16 cellular contexts compared by ENCODE assay signal in the genomic region with DNA sequence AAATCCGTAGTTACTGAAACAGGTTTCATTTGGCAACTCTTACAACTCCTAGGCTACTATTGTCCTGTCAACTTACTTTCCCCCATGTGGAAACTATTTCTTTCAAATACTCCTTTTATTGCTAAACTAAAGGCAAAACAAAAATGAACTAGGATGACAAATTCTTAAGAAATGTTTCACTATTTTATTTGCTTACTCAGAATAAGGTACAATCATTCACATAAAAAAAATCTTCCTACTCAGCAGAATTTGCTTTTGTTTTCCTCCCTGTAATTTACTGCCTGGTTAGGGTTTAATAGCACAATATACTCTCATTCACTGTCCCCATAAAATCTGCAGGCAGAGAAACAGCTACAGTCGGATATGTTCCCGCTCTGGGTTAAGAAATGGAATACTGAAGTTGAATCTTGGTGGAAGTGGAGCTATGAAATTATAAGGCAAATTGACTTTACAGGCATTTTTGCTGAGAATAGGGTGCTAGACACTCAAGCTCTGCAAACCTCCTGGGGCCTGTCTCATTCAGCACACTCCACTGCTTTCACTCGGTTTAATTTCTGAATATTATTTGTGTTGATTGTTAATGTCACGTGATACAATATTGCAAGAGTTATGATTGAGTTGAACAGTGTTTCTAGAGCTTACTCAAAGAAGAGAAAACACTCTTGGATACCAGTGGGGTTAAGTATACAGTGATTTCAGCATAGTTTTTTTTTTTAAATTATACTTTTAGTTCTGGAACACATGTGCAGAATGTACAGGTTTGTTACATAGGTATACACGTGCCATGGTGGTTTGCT. TPM values are rescaled to one million over a fixed set of nuclear protein-coding genes. Genes with fewer than 3 reads are reported as not detected.
DNase-seq lines count a peak whose midpoint lies in the region; ATAC-seq and TF ChIP-seq lines count a peak whose summit lies in the region.
"Had no signal": no experiment of that assay in that cellular context is flagged by ENCODE, and none has a peak within 500 bp of the region (broad histone marks: within the 10 kb centered on the region; RNA-seq: fewer than 3 reads in every experiment).

No MANE protein-coding gene starts in this region.

- H3K4me1 ChIP-seq in breast epithelium (no peaks in the 10 kb centered on the region), PC-3 (ENCODE audit: insufficient read depth, low read length) (peaks cover 13% of the 10 kb centered on the region), prostate gland (replicated peaks) (peaks cover 4% of the 10 kb centered on the region)

- ATAC-seq in PC-3, result peak; percentile 92
- ATAC-seq: GM23338 had no signal

- H3K4me1 Mint-ChIP-seq in MCF 10A (ENCODE audit: insufficient read depth, unreplicated experiment), result peaks cover 11% of the 10 kb centered on the region
- H3K4me1 Mint-ChIP-seq: GM23338 had no signal

- no peaks in the 10 kb centered on the region for H3K79me2 ChIP-seq in PC-3 (ENCODE audit: low read length)

- H3K36me3 ChIP-seq in breast epithelium, result no peaks in the 10 kb centered on the region
- no peaks in the 10 kb centered on the region for H3K36me3 ChIP-seq in PC-3 (ENCODE audit: low read depth, low read length)
- no peaks in the 10 kb centered on the region for H3K36me3 ChIP-seq in prostate gland

- peaks cover 4 to 7% of the 10 kb centered on the region in 2 donors for H3K9me3 ChIP-seq in breast epithelium
- H3K9me3 ChIP-seq in PC-3 (ENCODE audit: low read length), result no peaks in the 10 kb centered on the region
- no peaks in the 10 kb centered on the region for H3K9me3 ChIP-seq in prostate gland

- H3K36me3 Mint-ChIP-seq in MCF 10A (ENCODE audit: insufficient read depth, unreplicated experiment), result no peaks in the 10 kb centered on the region

- TF ChIP-seq CTCF in MCF 10A (IDR thresholded peaks at IDR 0.05; ENCODE audit: unreplicated experiment) (no peak), breast epithelium (IDR thresholded peaks at IDR 0.05) (no peak), PC-3 (conservative IDR thresholded peaks at IDR 0.05; ENCODE audit: low read depth, low read length) (no peak), epithelial cell of esophagus (IDR thresholded peaks at IDR 0.05; ENCODE audit: insufficient read depth, low read depth, low read length, missing control alignments) (no peak), prostate gland (IDR thresholded peaks at IDR 0.05) (no peak)

- H3K4me3 ChIP-seq in breast epithelium (no peak overlapping the region), PC-3 (ENCODE audit: low read length) (peak overlapping the region; percentile 11; the same call in 1 of the 2 replicates), epithelial cell of esophagus (ENCODE audit: low read length) (no peak overlapping the region), prostate gland (no peak overlapping the region)
- H3K4me3 ChIP-seq: GM23338 had no signal

- no peak overlapping the region for H2AFZ ChIP-seq in PC-3 (ENCODE audit: low read length)
- H2AFZ ChIP-seq: GM23338 had no signal

- H3K4me3 Mint-ChIP-seq in MCF 10A (ENCODE audit: unreplicated experiment), result no peak overlapping the region
- H3K4me3 Mint-ChIP-seq: GM23338 had no signal

- WGBS in prostate gland, result 33% methylated on average over 6 of the region's 6 CpGs

- H3K27me3 ChIP-seq in breast epithelium, result no peaks in the 10 kb centered on the region
- no peaks in the 10 kb centered on the region for H3K27me3 ChIP-seq in PC-3 (ENCODE audit: low read length)
- H3K27me3 ChIP-seq in prostate gland (replicated peaks; ENCODE audit: insufficient read depth), result no peaks in the 10 kb centered on the region

- H3F3A ChIP-seq in PC-3 (ENCODE audit: low read length, unreplicated experiment), result no peaks in the 10 kb centered on the region

- POLR2A ChIA-PET in MCF 10A (lab: Yijun Ruan, JAX) (interaction anchor here (0.6 to 1.6 kb wide), 11 partner anchors 21 to 173 kb away, joined by 3 to 10 read pairs (median 4); a partner anchor contains a TSS), PC-3 (lab: Charles Lee; ENCODE audit: unreplicated experiment) (no interaction called here)

- no peaks in the 10 kb centered on the region for H4K20me1 ChIP-seq in PC-3 (ENCODE audit: low read length)

- DNase-seq in MCF 10A (ENCODE audit: unreplicated experiment) (peak; percentile 13), breast epithelium (ENCODE audit: low spot score in 2 of 2) (no peak), PC-3 (peak; percentile 76), epithelial cell of esophagus (ENCODE audit: low read depth) (peak; percentile 6), stromal cell of bone marrow (ENCODE audit: low read depth) (peak; percentile 9), C1 segment of cervical spinal cord (lab: John Stamatoyannopoulos, UW) (no peak), prostate gland (ENCODE audit: low spot score) (no peak), hepatic stellate cell (ENCODE audit: low spot score) (no peak)
- DNase-seq: CD4-positive, CD25-positive, alpha-beta regulatory T cell; DMS53; Karpas-422; NCI-H1930; NCI-H510A treated with DMSO at 0.1 percent for 48 hours; SIG-M5 had no signal

- no peaks in the 10 kb centered on the region for H3K27me3 Mint-ChIP-seq in MCF 10A (ENCODE audit: insufficient read depth, unreplicated experiment)
- H3K27me3 Mint-ChIP-seq: CD4-positive, CD25-positive, alpha-beta regulatory T cell had no signal

- H3K9me2 ChIP-seq in PC-3 (replicated peaks; ENCODE audit: low read length), result no peaks in the 10 kb centered on the region

- no peak overlapping the region for H3K9ac ChIP-seq in PC-3 (ENCODE audit: low read length)

- H3K27ac Mint-ChIP-seq in MCF 10A (ENCODE audit: low read depth, unreplicated experiment), result peak overlapping the region; percentile 82
- H3K27ac Mint-ChIP-seq: CD4-positive, CD25-positive, alpha-beta regulatory T cell; GM23338 had no signal

- H3K4me2 ChIP-seq in PC-3 (ENCODE audit: low read length), result peak overlapping the region; percentile 64
- H3K4me2 ChIP-seq: GM23338 had no signal

- TF ChIP-seq POLR2A in breast epithelium (IDR thresholded peaks at IDR 0.05) (no peak), prostate gland (IDR thresholded peaks at IDR 0.05) (no peak)

- H3K27ac ChIP-seq in breast epithelium (no peak overlapping the region), PC-3 (ENCODE audit: low read length) (no peak overlapping the region), prostate gland (no peak overlapping the region)
- H3K27ac ChIP-seq: 22Rv1 had no signal

- no peaks in the 10 kb centered on the region for H3K9me3 Mint-ChIP-seq in MCF 10A (ENCODE audit: unreplicated experiment)

- BruUV-seq in MCF 10A (replicated peaks; lab: Mats Ljungman, UMichigan), result no TSS peak
- BruUV-seq in PC-3 (replicated peaks; lab: Mats Ljungman, UMichigan), result no TSS peak

- CTCF ChIA-PET in MCF 10A (lab: Yijun Ruan, JAX) (interaction anchor here (0.6 to 1.4 kb wide), 5 partner anchors 10 to 135 kb away, joined by 3 to 6 read pairs (median 5); no protein-coding TSS in a partner anchor), PC-3 (lab: Charles Lee) (no interaction called here)

- intact Hi-C loops in MCF 10A (cut with micrococcal nuclease) (no loop called here), breast epithelium (cut with DNase I; ENCODE audit: low total_unique reads) (no loop called here), PC-3 (cut with micrococcal nuclease) (loop anchor here (2.0 kb wide), 1 partner anchor 50 kb away; a partner anchor contains a TSS), prostate gland (cut with DNase I) (no loop called here)

RNA-seq across cellular contexts. Expression of a gene that starts 49.9 kb away (rescaled TPM):
- total RNA-seq in MCF 10A (2022) (21.0 and 22.1 TPM in 2 replicates), breast epithelium (10 to 100 TPM in 1 of 3 donors, 1 to 10 TPM in 2; 7.5 to 14.8 (median 9.8) TPM), PC-3 (2014; rRNA removed) (6.1 and 7.7 TPM in 2 replicates), prostate gland (10 to 100 TPM; 10.2 to 22.9 TPM)

Comparison
In these comparisons a context has a peak if more than half of its experiments do, and no peak if none do; other contexts are left out.
1. DNase-seq: peak in MCF 10A (single experiment), PC-3 (single experiment), epithelial cell of esophagus (single experiment) and stromal cell of bone marrow (single experiment); none in breast epithelium (0 of 2), C1 segment of cervical spinal cord (0 of 14), prostate gland (single experiment) and hepatic stellate cell (single experiment).